8 cellular contexts compared by ENCODE assay signal in genomic region chr9:126347911-126348760, GRCh38. TPM values are rescaled to one million over a fixed set of nuclear protein-coding genes. Genes with fewer than 3 reads are reported as not detected.
DNase-seq lines count a peak whose midpoint lies in the region; ATAC-seq and TF ChIP-seq lines count a peak whose summit lies in the region.
"Had no signal": no experiment of that assay in that cellular context is flagged by ENCODE, and none has a peak within 500 bp of the region (broad histone marks: within the 10 kb centered on the region; RNA-seq: fewer than 3 reads in every experiment).

No MANE protein-coding gene starts in this region.

- H3K27ac ChIP-seq in left lung: peak overlapping the region; percentile 52 to 75
- H3K27ac ChIP-seq in suprapubic skin: peak overlapping the region; percentile 78

- H4K20me1 ChIP-seq in Loucy (ENCODE audit: insufficient read depth, low read length, poor library complexity, severe bottlenecking): peaks cover 3% of the 10 kb centered on the region

- H3K9me3 ChIP-seq in Loucy (ENCODE audit: insufficient read depth, low read depth, low read length) (peaks cover 12% of the 10 kb centered on the region; the same call in 1 of the 2 replicates), left lung (peaks cover 0 to 11% of the 10 kb centered on the region in 2 donors), suprapubic skin (no peaks in the 10 kb centered on the region)

- WGBS in suprapubic skin: 36% methylated on average over 14 of the region's 14 CpGs

- DNase-seq in astrocyte of the hippocampus (ENCODE audit: low read depth, low spot score) (peak; percentile 66), left lung (peak; percentile 71 to 84), suprapubic skin (ENCODE audit: low spot score in 2 of 2) (no peak), T-helper 1 cell (no peak), NCI-H446 treated with DMSO at 0.1 percent for 48 hours (lab: John Stamatoyannopoulos, UW) (no peak), SKM-1 treated with dmso at 0.1 percent for 144 hours (lab: John Stamatoyannopoulos, UW; ENCODE audit: unreplicated experiment) (no peak)
- DNase-seq: activated CD4-positive, alpha-beta T cell treated with anti-CD3 and anti-CD28 coated beads for 48 hours had no signal

- no peak overlapping the region for H2AFZ ChIP-seq in Loucy (ENCODE audit: low read length)

- peak overlapping the region; percentile 33 for H3K9ac ChIP-seq in Loucy (ENCODE audit: low read depth, low read length, poor library complexity, severe bottlenecking)

- TF ChIP-seq EP300 in suprapubic skin (IDR thresholded peaks at IDR 0.05): no peak

- no peak for TF ChIP-seq POLR2A in suprapubic skin (IDR thresholded peaks at IDR 0.05)

- intact Hi-C loops in left lung (cut with DNase I): no loop called here

- peak; percentile 94 for ATAC-seq in left lung

- peak overlapping the region; percentile 48 for H3K4me3 ChIP-seq in Loucy (ENCODE audit: low read length, poor library complexity, severe bottlenecking)
- H3K4me3 ChIP-seq in left lung: no peak overlapping the region
- H3K4me3 ChIP-seq in suprapubic skin: no peak overlapping the region

- H3K4me1 ChIP-seq in Loucy (ENCODE audit: insufficient read depth, low read length, poor library complexity, severe bottlenecking): peaks cover 47% of the 10 kb centered on the region
- H3K4me1 ChIP-seq in left lung: peaks cover 15 to 34% of the 10 kb centered on the region in 2 donors
- peaks cover 37% of the 10 kb centered on the region for H3K4me1 ChIP-seq in suprapubic skin

- H3K27me3 ChIP-seq in Loucy (ENCODE audit: insufficient read depth, low read length, poor library complexity, severe bottlenecking) (no peaks in the 10 kb centered on the region), left lung (no peaks in the 10 kb centered on the region), suprapubic skin (no peaks in the 10 kb centered on the region)

- peaks cover 88% of the 10 kb centered on the region for H3K79me2 ChIP-seq in Loucy (ENCODE audit: insufficient read depth, low read length)

- TF ChIP-seq CTCF in Loucy (conservative IDR thresholded peaks at IDR 0.05; ENCODE audit: low read length) (no peak), left lung (IDR thresholded peaks at IDR 0.05) (no peak), suprapubic skin (IDR thresholded peaks at IDR 0.05) (no peak)

- no peaks in the 10 kb centered on the region for H3K9me2 ChIP-seq in Loucy (replicated peaks; ENCODE audit: low read depth, low read length)

- H3K4me2 ChIP-seq in Loucy (ENCODE audit: low read depth, low read length, poor library complexity, severe bottlenecking): peak overlapping the region; percentile 62

- H3K36me3 ChIP-seq in Loucy (ENCODE audit: insufficient read depth, low read length): peaks cover 42% of the 10 kb centered on the region; the same call in 1 of the 2 replicates
- peaks cover 0 to 19% of the 10 kb centered on the region in 2 donors for H3K36me3 ChIP-seq in left lung
- H3K36me3 ChIP-seq in suprapubic skin: no peaks in the 10 kb centered on the region

- no peaks in the 10 kb centered on the region; the same call in 1 of the 2 replicates for H3F3A ChIP-seq in Loucy (ENCODE audit: low read depth)

RNA-seq across cellular contexts. Expression of gene MVB12B, which starts 21.5 kb away (rescaled TPM):
- total RNA-seq in left lung (10 to 100 TPM; 23.4 to 25.3 TPM), suprapubic skin (10 to 100 TPM; 10.2 to 25.7 (median 14.0) TPM)

Comparison
In these comparisons a context has a peak if more than half of its experiments do, and no peak if none do; other contexts are left out.
1. DNase-seq: peak in astrocyte of the hippocampus (single experiment) and left lung (2 of 2); none in suprapubic skin (0 of 2), T-helper 1 cell (0 of 5), NCI-H446 treated with DMSO at 0.1 percent for 48 hours (single experiment) and SKM-1 treated with dmso at 0.1 percent for 144 hours (single experiment).